ENCODE assay signal across 22 cellular contexts in the genomic region with DNA sequence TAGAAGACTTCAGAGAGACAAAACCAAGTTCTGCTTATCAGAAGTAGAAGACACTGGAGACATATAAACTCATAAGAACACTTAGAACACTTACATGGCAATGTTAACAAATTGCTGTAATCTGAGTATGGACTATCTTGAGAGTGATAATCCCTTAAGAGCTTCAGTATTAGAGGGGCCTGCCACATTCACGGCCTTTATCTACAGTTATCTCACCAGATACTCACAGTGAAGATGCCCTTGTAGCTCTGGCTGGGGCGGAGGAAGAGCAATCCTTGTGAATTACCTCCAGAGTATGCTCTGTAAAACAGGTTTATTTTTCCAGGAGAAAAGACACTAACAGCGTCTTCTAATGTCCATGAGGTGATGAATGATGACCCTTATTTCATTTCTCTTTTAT.
DNase-seq lines count a peak whose midpoint lies in the region; ATAC-seq, FAIRE-seq and TF ChIP-seq lines count a peak whose summit lies in the region.
"Had no signal": no experiment of that assay in that cellular context is flagged by ENCODE, and none has a peak within 500 bp of the region (broad histone marks: within the 10 kb centered on the region; RNA-seq: fewer than 3 reads in every experiment).

No MANE protein-coding gene starts in this region.

- H3K27ac ChIP-seq in OCI-LY3 (ENCODE audit: low read length): no peak overlapping the region
- no peak overlapping the region for H3K27ac ChIP-seq in H1 (ENCODE audit: low read depth, low read length)
- H3K27ac ChIP-seq in smooth muscle cell (ENCODE audit: low read depth): no peak overlapping the region
- H3K27ac ChIP-seq: BLaER1, GM23248 had no signal

- no peaks in the 10 kb centered on the region for H3F3A ChIP-seq in smooth muscle cell (ENCODE audit: low read depth)

- H3K4me3 ChIP-seq in OCI-LY3 (ENCODE audit: low read length) (no peak overlapping the region), H1 (ENCODE audit: extremely low read depth in 1 of 4, insufficient read depth in 2 of 4, low read depth in 3 of 4, low read length in 4 of 4) (no peak overlapping the region), smooth muscle cell (peak overlapping the region; percentile 8)
- H3K4me3 ChIP-seq: BLaER1, GM23248 had no signal

- no peak overlapping the region for H4K91ac ChIP-seq in H1 (replicated peaks; ENCODE audit: insufficient read length, low read length)

- no peak for FAIRE-seq in H1 (lab: Jason Lieb, UNC)
- FAIRE-seq: GM12891 had no signal

- no peaks in the 10 kb centered on the region for H3K23me2 ChIP-seq in H1 (ENCODE audit: low read depth, low read length)

- H2BK5ac ChIP-seq in H1 (ENCODE audit: low read depth, low read length): no peak overlapping the region

- 100% methylated on average over 3 of the region's 3 CpGs; no CpG with 5 or more reads in 1 of the 2 experiments for WGBS in H1 (ENCODE audit: extremely low coverage in 1 of 2, insufficient coverage in 1 of 2, insufficient read length in 1 of 2, insufficient replicate concordance in 2 of 2, low coverage in 1 of 2, low lambda C conversion rate in 2 of 2, missing lambda C conversion rate in 1 of 2), 2 experiments
- 14% methylated on average over 3 of the region's 3 CpGs for WGBS in smooth muscle cell (ENCODE audit: low lambda C conversion rate)

- H3K4me2 ChIP-seq in OCI-LY3 (ENCODE audit: low read length) (peak overlapping the region; percentile 10; the same call in 1 of the 2 replicates), H1 (ENCODE audit: insufficient read depth in 1 of 2, low read depth in 2 of 2, low read length in 2 of 2) (no peak overlapping the region), smooth muscle cell (peak overlapping the region; percentile 68)
- H3K4me2 ChIP-seq: BLaER1, SK-N-SH had no signal

- H3K9me3 ChIP-seq in OCI-LY3 (ENCODE audit: insufficient read depth, low read length): no peaks in the 10 kb centered on the region
- no peaks in the 10 kb centered on the region for H3K9me3 ChIP-seq in H1 (ENCODE audit: insufficient read depth in 2 of 2, low read depth in 1 of 2, low read length in 1 of 2)
- no peaks in the 10 kb centered on the region for H3K9me3 ChIP-seq in smooth muscle cell (replicated peaks; ENCODE audit: low read depth)
- H3K9me3 ChIP-seq: BLaER1, Caco-2, SK-N-SH had no signal

- H3K27me3 ChIP-seq in OCI-LY3 (ENCODE audit: low read depth, low read length) (no peaks in the 10 kb centered on the region), H1 (replicated peaks in 1 of 4; ENCODE audit: control insufficient read depth in 3 of 4, extremely low read depth in 1 of 4, insufficient read depth in 3 of 4, low read length in 3 of 4) (no peaks in the 10 kb centered on the region), smooth muscle cell (ENCODE audit: low read depth) (peaks cover 65% of the 10 kb centered on the region)
- H3K27me3 ChIP-seq: BLaER1 had no signal

- H3K56ac ChIP-seq in H1 (replicated peaks; ENCODE audit: insufficient read length, low read depth, low read length): no peak overlapping the region

- no peak for TF ChIP-seq RAD21 in H1 (IDR thresholded peaks at IDR 0.05 in 1 of 2, conservative IDR thresholded peaks at IDR 0.05 in 1 of 2; ENCODE audit: low read depth in 2 of 2, low read length in 2 of 2)

- TF ChIP-seq CTCF in OCI-LY3 (IDR thresholded peaks at IDR 0.05; ENCODE audit: low read depth, low read length): no peak
- no peak for TF ChIP-seq CTCF in H1 (IDR thresholded peaks at IDR 0.05; ENCODE audit: control extremely low read depth in 1 of 3, insufficient read depth in 1 of 3, low read depth in 1 of 3, low read length in 3 of 3)
- TF ChIP-seq CTCF in smooth muscle cell (IDR thresholded peaks at IDR 0.05; ENCODE audit: borderline replicate concordance, insufficient read depth, poor library complexity, severe bottlenecking): no peak

- no peaks in the 10 kb centered on the region for H3K79me2 ChIP-seq in OCI-LY3 (ENCODE audit: low read length)
- H3K79me2 ChIP-seq in H1 (ENCODE audit: control insufficient read depth in 1 of 2, insufficient read depth in 2 of 2, low read length in 2 of 2): no peaks in the 10 kb centered on the region
- H3K79me2 ChIP-seq in smooth muscle cell (ENCODE audit: low read depth): no peaks in the 10 kb centered on the region

- H3K9ac ChIP-seq in OCI-LY3 (ENCODE audit: low read length) (no peak overlapping the region), H1 (replicated peaks in 1 of 4; ENCODE audit: extremely low read depth in 1 of 4, low read depth in 3 of 4, low read length in 3 of 4) (no peak overlapping the region), smooth muscle cell (ENCODE audit: low read depth) (no peak overlapping the region)
- H3K9ac ChIP-seq: BLaER1, GM23248, SK-N-SH had no signal

- H3K18ac ChIP-seq in H1 (ENCODE audit: extremely low read depth, low read length): no peak overlapping the region

- H3K36me3 ChIP-seq in OCI-LY3 (replicated peaks; ENCODE audit: low read depth, low read length) (no peaks in the 10 kb centered on the region), H1 (ENCODE audit: control insufficient read depth in 2 of 4, insufficient read depth in 4 of 4, low read length in 3 of 4) (no peaks in the 10 kb centered on the region), smooth muscle cell (ENCODE audit: low read depth) (no peaks in the 10 kb centered on the region)
- H3K36me3 ChIP-seq: BLaER1 had no signal

- no peak for TF ChIP-seq EP300 in H1 (IDR thresholded peaks at IDR 0.05; ENCODE audit: borderline replicate concordance in 1 of 2, low read depth in 2 of 2, low read length in 2 of 2)

- H2BK15ac ChIP-seq in H1 (ENCODE audit: low read length): no peak overlapping the region

- CTCF ChIA-PET in H1 (lab: Charles Lee; ENCODE audit: partially characterized antibody): interaction anchor here (0.7 to 1.1 kb wide), 2 partner anchors 13 kb away, joined by 3 to 4 read pairs; no protein-coding TSS in a partner anchor

- no peak overlapping the region for H2AK5ac ChIP-seq in H1 (ENCODE audit: low read depth, low read length)

- no peak for TF ChIP-seq POLR2A in H1 (IDR thresholded peaks at IDR 0.05; ENCODE audit: control extremely low read depth in 1 of 2, low read depth in 2 of 2, low read length in 2 of 2)

- no peaks in the 10 kb centered on the region for H4K20me1 ChIP-seq in OCI-LY3 (ENCODE audit: insufficient read depth, low read length)
- H4K20me1 ChIP-seq in H1 (replicated peaks in 1 of 2; ENCODE audit: control insufficient read depth in 1 of 2, insufficient read depth in 2 of 2, low read length in 2 of 2): no peaks in the 10 kb centered on the region
- no peaks in the 10 kb centered on the region for H4K20me1 ChIP-seq in smooth muscle cell (ENCODE audit: low read depth)
- H4K20me1 ChIP-seq: BLaER1 had no signal

- no peak overlapping the region for H3K4ac ChIP-seq in H1 (replicated peaks; ENCODE audit: insufficient read length, low read depth, low read length)

- ATAC-seq in HG02798 (IDR thresholded peaks at IDR 0.05; ENCODE audit: poor library complexity, unreplicated experiment) (no peak), HG03139 (IDR thresholded peaks at IDR 0.05; ENCODE audit: unreplicated experiment) (no peak)
- ATAC-seq: PC-3 had no signal

- peaks cover 12% of the 10 kb centered on the region for H3K4me1 ChIP-seq in OCI-LY3 (ENCODE audit: low read length)
- no peaks in the 10 kb centered on the region for H3K4me1 ChIP-seq in H1 (replicated peaks in 1 of 4; ENCODE audit: control insufficient read depth in 3 of 4, insufficient read depth in 4 of 4, low read length in 3 of 4)
- no peaks in the 10 kb centered on the region for H3K4me1 ChIP-seq in smooth muscle cell (ENCODE audit: low read depth)
- H3K4me1 ChIP-seq: BLaER1, Caco-2 had no signal

- POLR2A ChIA-PET in H1 (lab: Charles Lee; ENCODE audit: partially characterized antibody): no interaction called here

- no peak overlapping the region for H4K8ac ChIP-seq in H1 (ENCODE audit: extremely low read depth, insufficient read depth, low read length)

- DNase-seq in NCI-H1105 treated with DMSO at 0.1 percent for 48 hours (lab: John Stamatoyannopoulos, UW) (peak; percentile 75), H1 (ENCODE audit: low read depth in 1 of 2, low spot score in 2 of 2) (no peak), smooth muscle cell (lab: John Stamatoyannopoulos, UW; ENCODE audit: unreplicated experiment) (no peak), COLO668 (lab: John Stamatoyannopoulos, UW; ENCODE audit: unreplicated experiment) (no peak)
- DNase-seq: ACHN; Caco-2; CD4-positive, alpha-beta T cell; DMS153; GM23248; HCEC 1CT; Karpas-422; MV-4-11; NCI-H1417; NCI-H1694 treated with DMSO at 0.1 percent for 48 hours; PC-3; SHP77; SK-N-SH had no signal

- H3K14ac ChIP-seq in H1 (ENCODE audit: insufficient read length): no peak overlapping the region

- H2AFZ ChIP-seq in OCI-LY3 (ENCODE audit: low read depth, low read length) (peak overlapping the region; percentile 43), H1 (ENCODE audit: low read length) (0 out of 2 replicates have a peak overlapping the region, but pooled peaks have one; percentile 19), smooth muscle cell (ENCODE audit: low read depth) (peak overlapping the region; percentile 3)
- H2AFZ ChIP-seq: GM23248 had no signal

- H2BK20ac ChIP-seq in H1 (ENCODE audit: low read length): no peak overlapping the region

- no peaks in the 10 kb centered on the region for H3K79me1 ChIP-seq in H1 (ENCODE audit: low read depth, low read length)

- no peak overlapping the region for H2BK12ac ChIP-seq in H1 (ENCODE audit: low read depth, low read length)

- no peak overlapping the region for H3K23ac ChIP-seq in H1 (ENCODE audit: insufficient read length)

- H4K5ac ChIP-seq in H1 (ENCODE audit: insufficient read length, low read depth, low read length): no peak overlapping the region

- no peak overlapping the region for H2BK120ac ChIP-seq in H1 (replicated peaks; ENCODE audit: low read depth, low read length)

TF ChIP-seq in H1, 55 proteins besides CTCF, POLR2A, EP300 and RAD21 (continues in another document):
- TF ChIP-seq RNF2 (IDR thresholded peaks at IDR 0.05; ENCODE audit: borderline replicate concordance, low read depth, low read length, missing control alignments, poor library complexity, severe bottlenecking) (no peak), CHD2 (IDR thresholded peaks at IDR 0.05; ENCODE audit: low read length) (no peak), KDM5A (IDR thresholded peaks at IDR 0.05; ENCODE audit: low read length) (no peak), SIX5 (IDR thresholded peaks at IDR 0.05; ENCODE audit: low read depth, low read length) (no peak), TBP (IDR thresholded peaks at IDR 0.05; ENCODE audit: low read depth, low read length) (no peak), SIN3A (conservative IDR thresholded peaks at IDR 0.05 in 1 of 2, IDR thresholded peaks at IDR 0.05 in 1 of 2; ENCODE audit: low read depth in 1 of 2, low read length in 2 of 2) (no peak), CREB1 (IDR thresholded peaks at IDR 0.05) (no peak), ZNF274 (IDR thresholded peaks at IDR 0.05; ENCODE audit: borderline replicate concordance, extremely low read depth, low read length) (no peak), BRCA1 (IDR thresholded peaks at IDR 0.05; ENCODE audit: low read depth, low read length) (no peak), HDAC2 (IDR thresholded peaks at IDR 0.05; ENCODE audit: borderline replicate concordance in 1 of 2, low read depth in 2 of 2, low read length in 2 of 2) (no peak), NANOG (IDR thresholded peaks at IDR 0.05; ENCODE audit: insufficient read depth, low read depth, low read length, poor library complexity, severe bottlenecking) (no peak)

Comparison
In these comparisons a context has a peak if more than half of its experiments do, and no peak if none do; other contexts are left out.
1. H3K4me2 ChIP-seq: peak in OCI-LY3 (single experiment) and smooth muscle cell (single experiment); none in H1 (0 of 2).
2. Peak in every context shown above with its lines, with median percentiles within 50 percentile points of each other: H2AFZ ChIP-seq.